Comparison of ENCODE assay signal across 17 cellular contexts in genomic region chr19:7182489-7182888, GRCh38.
DNase-seq lines count a peak whose midpoint lies in the region; ATAC-seq, FAIRE-seq and TF ChIP-seq lines count a peak whose summit lies in the region.
"Had no signal": no experiment of that assay in that cellular context is flagged by ENCODE, and none has a peak within 500 bp of the region (broad histone marks: within the 10 kb centered on the region; RNA-seq: fewer than 3 reads in every experiment).

No MANE protein-coding gene starts in this region.

- no peak for FAIRE-seq in HepG2 (lab: Jason Lieb, UNC)
- FAIRE-seq: bronchial epithelial cell had no signal

- TF ChIP-seq EP300 in HepG2 (IDR thresholded peaks at IDR 0.05; ENCODE audit: low read depth in 2 of 2, low read length in 2 of 2) = no peak
- TF ChIP-seq EP300 in HepG2 (CRISPR knock-in tag; IDR thresholded peaks at IDR 0.05; ENCODE audit: borderline replicate concordance) = no peak

- H3K27ac ChIP-seq in VCaP (0 out of 2 replicates have a peak overlapping the region, but pooled peaks have one; percentile 5), HepG2 (ENCODE audit: extremely low read length, insufficient read depth, low read length) (no peak overlapping the region), spleen (peak overlapping the region; percentile 67 to 92 (median 83))
- H3K27ac ChIP-seq: C4-2B had no signal

- WGBS in HepG2 (ENCODE audit: low lambda C conversion rate) = 97% methylated on average over 5 of the region's 5 CpGs
- 73 to 83% (median 82%) methylated on average over 5 of the region's 5 CpGs for WGBS in spleen, 5 donors

- H4K20me1 ChIP-seq in HepG2 (ENCODE audit: insufficient read depth, low read length) = 0 out of 2 replicates have a peak, but pooled peaks cover 5% of the 10 kb centered on the region

- H3K27me3 Mint-ChIP-seq in Caco-2 (ENCODE audit: insufficient read depth, unreplicated experiment) = no peaks in the 10 kb centered on the region

- no peak for ATAC-seq in HepG2

- TF ChIP-seq CTCF in Caco-2 (IDR thresholded peaks at IDR 0.05; ENCODE audit: insufficient read depth in 1 of 2, low read depth in 1 of 2, low read length in 1 of 2, severe bottlenecking in 1 of 2, unreplicated experiment in 1 of 2) = no peak
- no peak for TF ChIP-seq CTCF in VCaP (conservative IDR thresholded peaks at IDR 0.05)
- TF ChIP-seq CTCF in HepG2 (CRISPR knock-in tag; IDR thresholded peaks at IDR 0.05) = no peak
- no peak for TF ChIP-seq CTCF in spleen (IDR thresholded peaks at IDR 0.05 in 8 of 11, conservative IDR thresholded peaks at IDR 0.05 in 3 of 11)

- TF ChIP-seq RAD21 in HepG2 (CRISPR knock-in tag; IDR thresholded peaks at IDR 0.05) = no peak

- BruUV-seq in Caco-2 (replicated peaks; lab: Mats Ljungman, UMichigan) = TSS peak; percentile 21
- BruUV-seq in HepG2 (replicated peaks; lab: Mats Ljungman, UMichigan) = TSS peak; percentile 46

- no peak overlapping the region for H3K27ac Mint-ChIP-seq in Caco-2 (ENCODE audit: unreplicated experiment)
- H3K27ac Mint-ChIP-seq: HFFc6 had no signal

- no peaks in the 10 kb centered on the region for H3K36me3 ChIP-seq in Caco-2 (ENCODE audit: control insufficient read depth, insufficient read depth, low read length)
- peaks cover 15 to 31% of the 10 kb centered on the region in 2 experiments; a peak in 4 of 5 replicates for H3K36me3 ChIP-seq in HepG2 (replicated peaks in 1 of 2; ENCODE audit: control insufficient read depth in 1 of 2, insufficient read depth in 2 of 2, low read length in 2 of 2)
- peaks cover 0 to 40% (median 2%) of the 10 kb centered on the region in 6 donors for H3K36me3 ChIP-seq in spleen

- H3K27me3 ChIP-seq in Caco-2 (replicated peaks; ENCODE audit: control insufficient read depth, insufficient read depth, low read length) (no peaks in the 10 kb centered on the region), HepG2 (ENCODE audit: control insufficient read depth in 1 of 2, insufficient read depth in 2 of 2, low read length in 2 of 2) (no peaks in the 10 kb centered on the region), spleen (replicated peaks in 1 of 7) (no peaks in the 10 kb centered on the region)

- H3K9me3 Mint-ChIP-seq in Caco-2 (ENCODE audit: unreplicated experiment) = no peaks in the 10 kb centered on the region
- H3K9me3 Mint-ChIP-seq: activated T-helper 1 cell treated with anti-CD3 and anti-CD28 coated beads, Interleukin-12 subunit alpha, Interleukin-12 subunit beta, Interleukin-2, Interleukin-4 antibody, amounts not matched to agents 30 ng/mL and 10 ng/mL and 1 ng/mL, durations not matched to agents 14 hours and 24 hours and 36 hours had no signal

- no peaks in the 10 kb centered on the region for H3K79me2 ChIP-seq in HepG2 (ENCODE audit: insufficient read depth, low read length)

- H3K4me3 Mint-ChIP-seq in Caco-2 (ENCODE audit: unreplicated experiment) = no peak overlapping the region
- H3K4me3 Mint-ChIP-seq: HFFc6 had no signal

- H3K9ac ChIP-seq in HepG2 (ENCODE audit: insufficient read depth, low read depth, low read length) = no peak overlapping the region
- H3K9ac ChIP-seq: SK-N-SH had no signal

- CTCF ChIA-PET in Caco-2 (lab: Charles Lee) = no interaction called here
- CTCF ChIA-PET in HepG2 (lab: Yijun Ruan, JAX; ENCODE audit: low intra/inter-chr PET ratio, low total read pairs) = no interaction called here

- no peak overlapping the region for H3K4me3 ChIP-seq in Caco-2 (ENCODE audit: low read depth, low read length)
- H3K4me3 ChIP-seq in HepG2 (replicated peaks in 1 of 3; ENCODE audit: insufficient read depth in 1 of 3, low read depth in 2 of 3, low read length in 3 of 3) = no peak overlapping the region
- H3K4me3 ChIP-seq in spleen = peak overlapping the region in 2 of 8 donors; percentile 4 to 36

- H3K36me3 Mint-ChIP-seq in Caco-2 (ENCODE audit: insufficient read depth, unreplicated experiment) = peaks cover 10% of the 10 kb centered on the region

- intact Hi-C loops in Caco-2 (cut with micrococcal nuclease; ENCODE audit: unreplicated experiment) (no loop called here), HepG2 (cut with micrococcal nuclease; ENCODE audit: unreplicated experiment) (no loop called here), spleen (cut with DNase I; ENCODE audit: low total_unique reads) (no loop called here)

- DNase-seq in Caco-2 (no peak), HepG2 (ENCODE audit: low spot score) (no peak), spleen (no peak), DMS79 treated with DMSO at 0.1 percent for 48 hours (lab: John Stamatoyannopoulos, UW) (no peak), NCI-H345 treated with DMSO at 0.1 percent for 48 hours (lab: John Stamatoyannopoulos, UW; ENCODE audit: unreplicated experiment) (no peak), T1000 (lab: John Stamatoyannopoulos, UW) (no peak)
- DNase-seq in stimulated activated CD4-positive, alpha-beta T cell treated with anti-CD3 and anti-CD28 coated beads, Interleukin-4, amount 100 ng/mL, for 4 hours = no peak
- DNase-seq: activated CD4-positive, CD25-positive, alpha-beta regulatory T cell treated with anti-CD3 and anti-CD28 coated beads, Interleukin-2, amount 50 U/mL, for 72 hours; GDM1; HFFc6; NCI-H187; NK-92 treated with Interleukin-12 subunit alpha and Interleukin-12 subunit beta, amount 100 ng/mL, for 24 hours; SK-N-SH had no signal

- H2AFZ ChIP-seq in HepG2 (ENCODE audit: low read length) = no peak overlapping the region

- no peak for TF ChIP-seq POLR2A in HepG2 (IDR thresholded peaks at IDR 0.05; ENCODE audit: insufficient read depth in 1 of 2, low read depth in 2 of 2, low read length in 2 of 2)
- no peak for TF ChIP-seq POLR2A in spleen (IDR thresholded peaks at IDR 0.05)

- no peak overlapping the region for H3K4me2 ChIP-seq in HepG2 (ENCODE audit: low read depth, low read length)
- H3K4me2 ChIP-seq: SK-N-SH had no signal

- POLR2A ChIA-PET in Caco-2 (lab: Charles Lee) = no interaction called here
- POLR2A ChIA-PET in HepG2 (lab: Yijun Ruan, JAX) = no interaction called here

- H3K4me1 ChIP-seq in Caco-2 = no peaks in the 10 kb centered on the region
- peaks cover 22% of the 10 kb centered on the region for H3K4me1 ChIP-seq in HepG2 (ENCODE audit: insufficient read depth, low read length)
- peaks cover 44 to 98% (median 79%) of the 10 kb centered on the region in 6 donors for H3K4me1 ChIP-seq in spleen

- H3K4me1 Mint-ChIP-seq in Caco-2 (ENCODE audit: low read depth, unreplicated experiment) = no peaks in the 10 kb centered on the region

- in situ Hi-C loops in HepG2 (cut with HindIII; ENCODE audit: extremely low pct_ligation_motif_present, low pct_unique_long_range_greater_than_20kb) = no loop called here

- H3K9me3 ChIP-seq in Caco-2 (no peaks in the 10 kb centered on the region), HepG2 (ENCODE audit: low read length) (no peaks in the 10 kb centered on the region), spleen (no peaks in the 10 kb centered on the region)
- H3K9me3 ChIP-seq: SK-N-SH had no signal

TF ChIP-seq in HepG2, 621 proteins besides CTCF, POLR2A, EP300 and RAD21 (continues in another document):
- TF ChIP-seq ZSCAN29 (CRISPR knock-in tag; conservative IDR thresholded peaks at IDR 0.05) (no peak), SUZ12 (IDR thresholded peaks at IDR 0.05; ENCODE audit: low read depth, low read length) (no peak), HNF4G (IDR thresholded peaks at IDR 0.05; ENCODE audit: borderline replicate concordance, low read depth, low read length) (no peak), HNF4G (CRISPR knock-in tag; IDR thresholded peaks at IDR 0.05; ENCODE audit: borderline replicate concordance, low read depth) (no peak), RBAK (CRISPR knock-in tag; IDR thresholded peaks at IDR 0.05) (no peak), ZNF513 (CRISPR knock-in tag; conservative IDR thresholded peaks at IDR 0.05) (no peak), NFE2 (CRISPR knock-in tag; IDR thresholded peaks at IDR 0.05) (no peak), SRSF4 (IDR thresholded peaks at IDR 0.05; ENCODE audit: low read depth, low read length, poor library complexity, severe bottlenecking) (no peak), ZNF451 (CRISPR knock-in tag; IDR thresholded peaks at IDR 0.05) (no peak), NFRKB (IDR thresholded peaks at IDR 0.05) (no peak), DDIT3 (CRISPR knock-in tag; IDR thresholded peaks at IDR 0.05) (no peak), RORA (CRISPR knock-in tag; IDR thresholded peaks at IDR 0.05) (no peak), BCL6 (CRISPR knock-in tag; IDR thresholded peaks at IDR 0.05) (no peak), BRCA1 (CRISPR knock-in tag; IDR thresholded peaks at IDR 0.05) (no peak)
- TF ChIP-seq, protein P1, sequence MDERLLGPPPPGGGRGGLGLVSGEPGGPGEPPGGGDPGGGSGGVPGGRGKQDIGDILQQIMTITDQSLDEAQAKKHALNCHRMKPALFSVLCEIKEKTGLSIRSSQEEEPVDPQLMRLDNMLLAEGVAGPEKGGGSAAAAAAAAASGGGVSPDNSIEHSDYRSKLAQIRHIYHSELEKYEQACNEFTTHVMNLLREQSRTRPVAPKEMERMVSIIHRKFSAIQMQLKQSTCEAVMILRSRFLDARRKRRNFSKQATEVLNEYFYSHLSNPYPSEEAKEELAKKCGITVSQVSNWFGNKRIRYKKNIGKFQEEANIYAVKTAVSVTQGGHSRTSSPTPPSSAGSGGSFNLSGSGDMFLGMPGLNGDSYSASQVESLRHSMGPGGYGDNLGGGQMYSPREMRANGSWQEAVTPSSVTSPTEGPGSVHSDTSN (CRISPR knock-in tag; IDR thresholded peaks at IDR 0.05) = no peak
- TF ChIP-seq, protein P2, sequence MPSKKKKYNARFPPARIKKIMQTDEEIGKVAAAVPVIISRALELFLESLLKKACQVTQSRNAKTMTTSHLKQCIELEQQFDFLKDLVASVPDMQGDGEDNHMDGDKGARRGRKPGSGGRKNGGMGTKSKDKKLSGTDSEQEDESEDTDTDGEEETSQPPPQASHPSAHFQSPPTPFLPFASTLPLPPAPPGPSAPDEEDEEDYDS (CRISPR knock-in tag; IDR thresholded peaks at IDR 0.05) = no peak
